In the genomic region with DNA sequence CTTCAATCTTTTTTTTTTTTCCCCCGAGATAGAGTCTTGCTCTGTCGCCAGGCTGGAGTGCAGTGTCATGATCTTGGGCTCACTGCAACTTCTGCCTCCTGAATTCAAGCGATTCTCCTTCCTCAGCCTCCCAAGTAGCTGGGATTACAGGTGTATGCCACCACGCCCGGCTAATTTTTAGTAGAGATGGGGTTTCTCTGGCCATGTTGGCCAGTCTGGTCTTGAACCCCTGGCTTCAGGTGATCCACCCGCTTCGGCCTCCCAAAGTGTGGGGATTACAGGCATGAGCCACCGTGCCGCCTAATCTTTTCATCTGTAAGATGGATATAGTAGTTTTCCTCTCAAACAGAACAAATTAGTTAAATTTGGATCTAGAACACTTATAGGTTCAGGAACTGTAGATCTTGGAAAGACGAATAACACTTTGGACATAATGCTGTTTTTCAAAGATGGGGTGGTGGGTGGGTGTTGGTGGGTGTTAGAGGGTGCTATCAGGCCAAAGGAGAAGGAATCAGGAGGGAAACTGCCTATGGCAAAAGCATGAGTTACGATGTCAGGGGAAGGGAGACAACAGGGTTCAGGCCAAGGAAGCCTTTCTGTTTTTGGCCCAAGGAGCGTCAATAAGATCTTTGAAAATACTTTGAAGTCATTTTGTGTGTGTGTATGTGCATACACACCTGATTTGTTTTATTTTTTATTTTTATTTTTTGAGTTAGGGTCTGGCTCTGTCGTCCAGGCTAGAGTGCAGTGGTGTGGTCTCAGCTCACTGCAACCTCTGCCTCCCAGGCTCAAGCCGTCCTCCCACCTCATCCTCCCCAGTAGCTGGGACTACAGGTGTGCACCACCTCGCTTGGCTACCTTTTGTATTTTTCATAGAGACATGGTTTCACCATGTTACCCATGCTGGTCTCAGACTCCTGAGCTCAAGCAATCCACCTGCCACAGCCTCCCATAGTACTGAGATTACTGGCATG, we compare ENCODE assay signal across 2 cellular contexts.
A peak's percentile ranks its signal among the peaks of the same experiment; 100 is the strongest.
TF ChIP-seq lines count a peak whose summit lies in the region.

No MANE protein-coding gene starts in this region.

TF ChIP-seq in WTC11, 78 proteins besides CTCF, POLR2A, EP300 and RAD21 (continued from another document):
- peak; percentile 56; the same call in 1 of the 2 replicates for TF ChIP-seq ZNF416 (CRISPR knock-in tag; IDR thresholded peaks at IDR 0.05)
- no peak for TF ChIP-seq NR1H2 (CRISPR knock-in tag; IDR thresholded peaks at IDR 0.05)
- peak; percentile 89; the same call in 1 of the 2 replicates for TF ChIP-seq EMX1 (CRISPR knock-in tag; IDR thresholded peaks at IDR 0.05)
- TF ChIP-seq ATF6 (CRISPR knock-in tag; IDR thresholded peaks at IDR 0.05): no peak
- 0 out of 2 replicates have a peak, but pooled peaks have one; percentile 38 for TF ChIP-seq ZMAT4 (CRISPR knock-in tag; IDR thresholded peaks at IDR 0.05)
- no peak for TF ChIP-seq MYBL2 (CRISPR knock-in tag; IDR thresholded peaks at IDR 0.05)
- TF ChIP-seq AR (CRISPR knock-in tag; IDR thresholded peaks at IDR 0.05): peak; percentile 83
- no peak for TF ChIP-seq NR2C2 (CRISPR knock-in tag; IDR thresholded peaks at IDR 0.05)
- TF ChIP-seq GTF2I (CRISPR knock-in tag; conservative IDR thresholded peaks at IDR 0.05): no peak
- TF ChIP-seq ZBTB21 (CRISPR knock-in tag; IDR thresholded peaks at IDR 0.05; ENCODE audit: borderline replicate concordance): no peak
- no peak for TF ChIP-seq MLX (CRISPR knock-in tag; IDR thresholded peaks at IDR 0.05)
- peak; percentile 80 for TF ChIP-seq ZNF671 (CRISPR knock-in tag; IDR thresholded peaks at IDR 0.05)
- peak; percentile 75 for TF ChIP-seq ERG (CRISPR knock-in tag; IDR thresholded peaks at IDR 0.05)

TF ChIP-seq in HepG2, 621 proteins besides CTCF, POLR2A, EP300 and RAD21 (continued from another document):
- TF ChIP-seq FOXO4 (CRISPR knock-in tag; conservative IDR thresholded peaks at IDR 0.05): 0 out of 2 replicates have a peak, but pooled peaks have one; percentile 56
- peak; percentile 16; the same call in 1 of the 2 replicates for TF ChIP-seq ZNF121 (CRISPR knock-in tag; IDR thresholded peaks at IDR 0.05)
- peak; percentile 81 for TF ChIP-seq PAF1 (CRISPR knock-in tag; IDR thresholded peaks at IDR 0.05)
- no peak for TF ChIP-seq KDM1A (CRISPR knock-in tag; IDR thresholded peaks at IDR 0.05)
- TF ChIP-seq, protein P1, sequence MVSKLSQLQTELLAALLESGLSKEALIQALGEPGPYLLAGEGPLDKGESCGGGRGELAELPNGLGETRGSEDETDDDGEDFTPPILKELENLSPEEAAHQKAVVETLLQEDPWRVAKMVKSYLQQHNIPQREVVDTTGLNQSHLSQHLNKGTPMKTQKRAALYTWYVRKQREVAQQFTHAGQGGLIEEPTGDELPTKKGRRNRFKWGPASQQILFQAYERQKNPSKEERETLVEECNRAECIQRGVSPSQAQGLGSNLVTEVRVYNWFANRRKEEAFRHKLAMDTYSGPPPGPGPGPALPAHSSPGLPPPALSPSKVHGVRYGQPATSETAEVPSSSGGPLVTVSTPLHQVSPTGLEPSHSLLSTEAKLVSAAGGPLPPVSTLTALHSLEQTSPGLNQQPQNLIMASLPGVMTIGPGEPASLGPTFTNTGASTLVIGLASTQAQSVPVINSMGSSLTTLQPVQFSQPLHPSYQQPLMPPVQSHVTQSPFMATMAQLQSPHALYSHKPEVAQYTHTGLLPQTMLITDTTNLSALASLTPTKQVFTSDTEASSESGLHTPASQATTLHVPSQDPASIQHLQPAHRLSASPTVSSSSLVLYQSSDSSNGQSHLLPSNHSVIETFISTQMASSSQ (IDR thresholded peaks at IDR 0.05; ENCODE audit: low read depth): 0 out of 2 replicates have a peak, but pooled peaks have one; percentile 14
- TF ChIP-seq, protein P1 (CRISPR knock-in tag; IDR thresholded peaks at IDR 0.05; ENCODE audit: borderline replicate concordance): no peak
- TF ChIP-seq GZF1 (CRISPR knock-in tag; IDR thresholded peaks at IDR 0.05): 0 out of 2 replicates have a peak, but pooled peaks have one; percentile 18
- TF ChIP-seq ZNF33B (CRISPR knock-in tag; IDR thresholded peaks at IDR 0.05): 0 out of 2 replicates have a peak, but pooled peaks have one; percentile 56
- no peak for TF ChIP-seq ZBTB44 (CRISPR knock-in tag; IDR thresholded peaks at IDR 0.05)
- TF ChIP-seq RBM22 (optimal IDR thresholded peaks at IDR 0.05; ENCODE audit: low read length): peak; percentile 99
- TF ChIP-seq MBD4 (IDR thresholded peaks at IDR 0.05; ENCODE audit: borderline replicate concordance, low read length): 0 out of 2 replicates have a peak, but pooled peaks have one; percentile 15
- TF ChIP-seq ZNF709 (CRISPR knock-in tag; IDR thresholded peaks at IDR 0.05): 0 out of 2 replicates have a peak, but pooled peaks have one; percentile 9
- TF ChIP-seq, protein P2, sequence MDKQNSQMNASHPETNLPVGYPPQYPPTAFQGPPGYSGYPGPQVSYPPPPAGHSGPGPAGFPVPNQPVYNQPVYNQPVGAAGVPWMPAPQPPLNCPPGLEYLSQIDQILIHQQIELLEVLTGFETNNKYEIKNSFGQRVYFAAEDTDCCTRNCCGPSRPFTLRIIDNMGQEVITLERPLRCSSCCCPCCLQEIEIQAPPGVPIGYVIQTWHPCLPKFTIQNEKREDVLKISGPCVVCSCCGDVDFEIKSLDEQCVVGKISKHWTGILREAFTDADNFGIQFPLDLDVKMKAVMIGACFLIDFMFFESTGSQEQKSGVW (CRISPR knock-in tag; IDR thresholded peaks at IDR 0.05; ENCODE audit: borderline replicate concordance): no peak
